31 cellular contexts compared by ENCODE assay signal in the genomic region with DNA sequence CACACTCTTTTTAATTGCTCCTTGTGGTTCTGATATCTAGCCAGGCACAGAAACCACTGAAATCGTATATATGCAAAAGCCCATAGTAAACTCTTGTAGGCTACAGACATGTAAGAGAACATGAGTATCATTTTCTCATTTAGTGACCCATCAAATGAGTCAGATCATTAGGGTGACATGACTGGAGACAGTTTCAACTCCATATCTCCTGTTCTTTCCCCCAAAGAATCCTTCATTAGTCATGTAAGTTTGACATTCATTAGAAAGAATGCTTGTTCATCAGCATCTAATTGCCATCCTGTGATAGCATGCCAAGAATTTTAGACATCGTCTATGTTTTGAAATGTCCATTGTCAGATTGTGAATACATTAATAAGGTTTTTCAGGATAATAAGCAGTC.
DNase-seq lines count a peak whose midpoint lies in the region; ATAC-seq and TF ChIP-seq lines count a peak whose summit lies in the region.
"Had no signal": no experiment of that assay in that cellular context is flagged by ENCODE, and none has a peak within 500 bp of the region (broad histone marks: within the 10 kb centered on the region; RNA-seq: fewer than 3 reads in every experiment).

No MANE protein-coding gene starts in this region.

- no peak for DNase-seq in activated CD4-positive, alpha-beta T cell treated with anti-CD3 and anti-CD28 coated beads for 36 hours
- no peak for DNase-seq in activated CD4-positive, alpha-beta T cell treated with anti-CD3 and anti-CD28 coated beads for 48 hours
- DNase-seq in RPMI7951 (ENCODE audit: low read depth) (peak; percentile 61), fibroblast of mammary gland (ENCODE audit: low read depth) (peak; percentile 49), G401 (ENCODE audit: low spot score) (no peak), DMS114 treated with DMSO at 0.1 percent for 48 hours (lab: John Stamatoyannopoulos, UW; ENCODE audit: unreplicated experiment) (no peak)
- DNase-seq in stimulated activated CD4-positive, alpha-beta T cell treated with anti-CD3 and anti-CD28 coated beads, Interleukin-2, amount 100 ng/mL, for 24 hours: no peak
- DNase-seq: activated CD4-positive, alpha-beta T cell treated with anti-CD3 and anti-CD28 coated beads, Interleukin-2, amount 10 ng/mL, durations not matched to agents 7 days and 5 days; activated effector memory CD4-positive, alpha-beta T cell treated with anti-CD3 and anti-CD28 coated beads, Interleukin-2, amount 50 U/mL, for 16 hours; activated naive CD8-positive, alpha-beta T cell treated with anti-CD3 and anti-CD28 coated beads for 36 hours; AML-193; aorta; CD4-positive, alpha-beta memory T cell; colonic mucosa; DMS 273 treated with DMSO at 0.1 percent for 48 hours; effector CD4-positive, alpha-beta T cell; GF-D8; left ventricle myocardium inferior; mesenchymal stem cell; NCI-H1048; NCI-H1694; NCI-H446; NCI-H774; Peyer's patch; SJCRH30; stimulated activated CD4-positive, alpha-beta T cell treated with anti-CD3 and anti-CD28 coated beads, Interleukin-1b, Interleukin-23, amount 100 ng/mL, for 48 hours; testis had no signal

- POLR2A ChIA-PET in activated CD4-positive, alpha-beta T cell treated with anti-CD3 and anti-CD28 coated beads for 36 hours (lab: Charles Lee): no interaction called here

- no peak overlapping the region for H3K4me3 Mint-ChIP-seq in activated CD4-positive, alpha-beta T cell treated with anti-CD3 and anti-CD28 coated beads for 36 hours
- H3K4me3 Mint-ChIP-seq: activated CD4-positive, alpha-beta T cell treated with anti-CD3 and anti-CD28 coated beads, Interleukin-2, amount 10 ng/mL, durations not matched to agents 7 days and 5 days; activated naive CD8-positive, alpha-beta T cell treated with anti-CD3 and anti-CD28 coated beads for 36 hours; CD4-positive, alpha-beta memory T cell; neural crest cell; stimulated activated naive CD8-positive, alpha-beta T cell treated with anti-CD3 and anti-CD28 coated beads, Interleukin-15, Interleukin-2, amounts not matched to agents 100 ng/mL and 50 ng/mL, for 24 hours had no signal

- no peak overlapping the region for H3K4me3 ChIP-seq in fibroblast of mammary gland (ENCODE audit: control insufficient read depth, low read depth, low read length)
- H3K4me3 ChIP-seq: colonic mucosa, left ventricle myocardium inferior, Peyer's patch, right atrium auricular region, SJCRH30, testis had no signal

- TF ChIP-seq CTCF in fibroblast of mammary gland (conservative IDR thresholded peaks at IDR 0.05; ENCODE audit: control insufficient read depth, insufficient read depth, low read depth, low read length): no peak

- H3K9me3 Mint-ChIP-seq in activated CD4-positive, alpha-beta T cell treated with anti-CD3 and anti-CD28 coated beads for 36 hours (ENCODE audit: low read depth): no peaks in the 10 kb centered on the region
- H3K9me3 Mint-ChIP-seq: activated CD4-positive, alpha-beta T cell treated with anti-CD3 and anti-CD28 coated beads, Interleukin-2, amount 10 ng/mL, durations not matched to agents 7 days and 5 days; activated naive CD8-positive, alpha-beta T cell treated with anti-CD3 and anti-CD28 coated beads for 36 hours; CD4-positive, alpha-beta memory T cell; neural crest cell; stimulated activated naive CD8-positive, alpha-beta T cell treated with anti-CD3 and anti-CD28 coated beads, Interleukin-15, Interleukin-2, amounts not matched to agents 100 ng/mL and 50 ng/mL, for 24 hours had no signal

- peak; percentile 36 for ATAC-seq in activated CD4-positive, alpha-beta T cell treated with anti-CD3 and anti-CD28 coated beads for 36 hours
- ATAC-seq in GM18519 (IDR thresholded peaks at IDR 0.05; ENCODE audit: low FRiP score, unreplicated experiment): no peak

- no peaks in the 10 kb centered on the region for H3K4me1 Mint-ChIP-seq in activated CD4-positive, alpha-beta T cell treated with anti-CD3 and anti-CD28 coated beads for 36 hours
- H3K4me1 Mint-ChIP-seq: activated CD4-positive, alpha-beta T cell treated with anti-CD3 and anti-CD28 coated beads, Interleukin-2, amount 10 ng/mL, durations not matched to agents 7 days and 5 days; activated naive CD8-positive, alpha-beta T cell treated with anti-CD3 and anti-CD28 coated beads for 36 hours; CD4-positive, alpha-beta memory T cell had no signal

- in situ Hi-C loops in G401 (cut with HindIII; ENCODE audit: low sequenced_read_pairs): no loop called here

- H3K27me3 Mint-ChIP-seq in activated CD4-positive, alpha-beta T cell treated with anti-CD3 and anti-CD28 coated beads for 36 hours: no peaks in the 10 kb centered on the region
- H3K27me3 Mint-ChIP-seq: activated naive CD8-positive, alpha-beta T cell treated with anti-CD3 and anti-CD28 coated beads for 36 hours; stimulated activated naive CD8-positive, alpha-beta T cell treated with anti-CD3 and anti-CD28 coated beads, Interleukin-15, Interleukin-2, amounts not matched to agents 100 ng/mL and 50 ng/mL, for 24 hours had no signal

- CTCF ChIA-PET in activated CD4-positive, alpha-beta T cell treated with anti-CD3 and anti-CD28 coated beads for 36 hours (lab: Charles Lee): no interaction called here

- intact Hi-C loops in activated CD4-positive, alpha-beta T cell treated with anti-CD3 and anti-CD28 coated beads for 36 hours (cut with DNase I, micrococcal nuclease): no loop called here

- H3K36me3 Mint-ChIP-seq in activated CD4-positive, alpha-beta T cell treated with anti-CD3 and anti-CD28 coated beads for 36 hours (ENCODE audit: low read depth): no peaks in the 10 kb centered on the region
- H3K36me3 Mint-ChIP-seq: activated naive CD8-positive, alpha-beta T cell treated with anti-CD3 and anti-CD28 coated beads for 36 hours; CD4-positive, alpha-beta memory T cell had no signal

- no peak overlapping the region for H3K27ac Mint-ChIP-seq in activated CD4-positive, alpha-beta T cell treated with anti-CD3 and anti-CD28 coated beads for 36 hours
- H3K27ac Mint-ChIP-seq: activated CD4-positive, alpha-beta T cell treated with anti-CD3 and anti-CD28 coated beads, Interleukin-2, amount 10 ng/mL, durations not matched to agents 7 days and 5 days; activated naive CD8-positive, alpha-beta T cell treated with anti-CD3 and anti-CD28 coated beads for 36 hours; CD4-positive, alpha-beta memory T cell; stimulated activated naive CD8-positive, alpha-beta T cell treated with anti-CD3 and anti-CD28 coated beads, Interleukin-15, Interleukin-2, amounts not matched to agents 100 ng/mL and 50 ng/mL, for 24 hours had no signal

Comparison
In these comparisons a context has a peak if more than half of its experiments do, and no peak if none do; other contexts are left out.
1. DNase-seq: peak in RPMI7951 (single experiment) and fibroblast of mammary gland (single experiment); none in activated CD4-positive, alpha-beta T cell treated with anti-CD3 and anti-CD28 coated beads for 36 hours (single experiment), activated CD4-positive, alpha-beta T cell treated with anti-CD3 and anti-CD28 coated beads for 48 hours (single experiment), G401 (single experiment), stimulated activated CD4-positive, alpha-beta T cell treated with anti-CD3 and anti-CD28 coated beads, Interleukin-2, amount 100 ng/mL, for 24 hours (0 of 2) and DMS114 treated with DMSO at 0.1 percent for 48 hours (single experiment).